ENCODE assay signal across 8 cellular contexts in the genomic region with DNA sequence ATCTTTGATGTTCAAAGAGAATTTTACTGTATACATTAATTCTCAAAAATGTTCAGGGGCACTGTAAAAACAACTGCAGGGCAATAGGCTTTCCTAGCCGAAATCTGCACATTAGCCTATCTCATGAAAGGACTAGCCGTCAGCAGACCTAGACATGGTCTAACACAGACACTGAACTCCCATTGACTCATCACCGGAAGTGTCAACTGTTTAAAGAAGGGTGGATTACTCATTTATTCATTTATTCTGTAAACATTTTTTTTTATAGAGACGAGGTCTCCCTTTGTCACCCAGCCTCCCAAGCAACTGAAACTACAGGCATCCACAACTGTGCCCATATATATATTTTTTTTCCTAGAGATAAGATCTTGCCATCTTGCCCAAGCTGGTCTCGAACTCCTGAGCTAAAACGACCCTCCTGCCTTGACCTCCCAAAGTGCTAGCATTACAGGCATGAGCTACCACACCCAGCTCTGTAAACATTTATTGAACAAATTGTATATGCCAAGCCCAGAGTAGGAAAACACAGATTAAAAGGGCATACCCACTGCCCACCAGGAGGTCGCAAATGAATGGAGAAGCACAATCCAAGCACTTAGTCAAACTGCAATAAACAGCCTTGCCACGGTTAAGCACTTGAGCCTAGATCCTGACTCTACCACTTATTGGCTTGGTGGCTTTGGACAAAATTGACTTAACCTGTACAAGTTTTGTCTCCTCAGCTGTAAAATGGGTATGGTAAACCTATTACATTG. TPM values are rescaled to one million over a fixed set of nuclear protein-coding genes. Genes with fewer than 3 reads are reported as not detected.
DNase-seq lines count a peak whose midpoint lies in the region; ATAC-seq and TF ChIP-seq lines count a peak whose summit lies in the region.

No MANE protein-coding gene starts in this region.

- no peaks in the 10 kb centered on the region for H3K27me3 ChIP-seq in Caco-2 (replicated peaks; ENCODE audit: control insufficient read depth, insufficient read depth, low read length)

- H3K4me1 Mint-ChIP-seq in stimulated activated memory B cell treated with anti-CD40 and anti-IgM and Interleukin-4, amounts not matched to agents 10 μg/mL and 1 μg/mL and 100 μg/mL, for 72 hours = peaks cover 73% of the 10 kb centered on the region
- H3K4me1 Mint-ChIP-seq in Caco-2 (ENCODE audit: low read depth, unreplicated experiment) = no peaks in the 10 kb centered on the region

- H3K9me3 ChIP-seq in Caco-2 = no peaks in the 10 kb centered on the region

- POLR2A ChIA-PET in Caco-2 (lab: Charles Lee) = no interaction called here

- no peak for TF ChIP-seq CTCF in Caco-2 (IDR thresholded peaks at IDR 0.05; ENCODE audit: insufficient read depth in 1 of 2, low read depth in 1 of 2, low read length in 1 of 2, severe bottlenecking in 1 of 2, unreplicated experiment in 1 of 2)

- intact Hi-C loops in Caco-2 (cut with micrococcal nuclease; ENCODE audit: unreplicated experiment) = no loop called here

- H3K27me3 Mint-ChIP-seq in stimulated activated memory B cell treated with anti-CD40 and anti-IgM and Interleukin-4, amounts not matched to agents 10 μg/mL and 1 μg/mL and 100 μg/mL, for 72 hours = no peaks in the 10 kb centered on the region
- H3K27me3 Mint-ChIP-seq in Caco-2 (ENCODE audit: insufficient read depth, unreplicated experiment) = no peaks in the 10 kb centered on the region

- no TSS peak for BruUV-seq in Caco-2 (replicated peaks; lab: Mats Ljungman, UMichigan)

- CTCF ChIA-PET in Caco-2 (lab: Charles Lee) = no interaction called here

- no peaks in the 10 kb centered on the region for H3K36me3 ChIP-seq in Caco-2 (ENCODE audit: control insufficient read depth, insufficient read depth, low read length)

- H3K4me3 ChIP-seq in Caco-2 (ENCODE audit: low read depth, low read length) = no peak overlapping the region

- ATAC-seq in GM19452 (IDR thresholded peaks at IDR 0.05; ENCODE audit: unreplicated experiment) (peak; percentile 70), HG03565 (IDR thresholded peaks at IDR 0.05; ENCODE audit: unreplicated experiment) (peak; percentile 65)
- ATAC-seq in stimulated activated memory B cell treated with anti-CD40 and anti-IgM and Interleukin-4, amounts not matched to agents 10 μg/mL and 1 μg/mL and 100 μg/mL, for 72 hours = peak; percentile 81

- no peak overlapping the region for H3K4me3 Mint-ChIP-seq in stimulated activated memory B cell treated with anti-CD40 and anti-IgM and Interleukin-4, amounts not matched to agents 10 μg/mL and 1 μg/mL and 100 μg/mL, for 72 hours
- no peak overlapping the region for H3K4me3 Mint-ChIP-seq in Caco-2 (ENCODE audit: unreplicated experiment)

- no peaks in the 10 kb centered on the region for H3K9me3 Mint-ChIP-seq in stimulated activated memory B cell treated with anti-CD40 and anti-IgM and Interleukin-4, amounts not matched to agents 10 μg/mL and 1 μg/mL and 100 μg/mL, for 72 hours
- peaks cover 1% of the 10 kb centered on the region for H3K9me3 Mint-ChIP-seq in Caco-2 (ENCODE audit: unreplicated experiment)

- no peaks in the 10 kb centered on the region; the same call in 1 of the 2 replicates for H3K4me1 ChIP-seq in Caco-2

- peak overlapping the region; percentile 67 for H3K27ac Mint-ChIP-seq in stimulated activated memory B cell treated with anti-CD40 and anti-IgM and Interleukin-4, amounts not matched to agents 10 μg/mL and 1 μg/mL and 100 μg/mL, for 72 hours
- H3K27ac Mint-ChIP-seq in Caco-2 (ENCODE audit: unreplicated experiment) = no peak overlapping the region

- peaks cover 13% of the 10 kb centered on the region for H3K36me3 Mint-ChIP-seq in stimulated activated memory B cell treated with anti-CD40 and anti-IgM and Interleukin-4, amounts not matched to agents 10 μg/mL and 1 μg/mL and 100 μg/mL, for 72 hours
- H3K36me3 Mint-ChIP-seq in Caco-2 (ENCODE audit: insufficient read depth, unreplicated experiment) = peaks cover 4% of the 10 kb centered on the region

- DNase-seq in AG20443 (ENCODE audit: low spot score) = peak; percentile 71
- DNase-seq in astrocyte of the hippocampus (ENCODE audit: low read depth, low spot score) = peak; percentile 54
- DNase-seq in AML-193 (lab: John Stamatoyannopoulos, UW) = no peak
- DNase-seq in Caco-2 = no peak
- DNase-seq in stimulated activated CD4-positive, alpha-beta T cell treated with anti-CD3 and anti-CD28 coated beads, Interleukin-1b, Interleukin-23, amount 100 ng/mL, for 48 hours = no peak

RNA-seq across cellular contexts. Expression of gene RAB30, which starts 26.6 kb away (rescaled TPM):
- 13.0 and 13.5 TPM in 2 replicates for total RNA-seq in Caco-2 (2022)

Comparison
In these comparisons a context has a peak if more than half of its experiments do, and no peak if none do; other contexts are left out.
1. DNase-seq: peak in AG20443 (single experiment) and astrocyte of the hippocampus (single experiment); none in AML-193 (0 of 2), Caco-2 (0 of 2) and stimulated activated CD4-positive, alpha-beta T cell treated with anti-CD3 and anti-CD28 coated beads, Interleukin-1b, Interleukin-23, amount 100 ng/mL, for 48 hours (single experiment).
2. Peak in every context shown above with its lines, with median percentiles within 50 percentile points of each other: ATAC-seq.